ENCODE assay signal across 1 cellular context in the genomic region with DNA sequence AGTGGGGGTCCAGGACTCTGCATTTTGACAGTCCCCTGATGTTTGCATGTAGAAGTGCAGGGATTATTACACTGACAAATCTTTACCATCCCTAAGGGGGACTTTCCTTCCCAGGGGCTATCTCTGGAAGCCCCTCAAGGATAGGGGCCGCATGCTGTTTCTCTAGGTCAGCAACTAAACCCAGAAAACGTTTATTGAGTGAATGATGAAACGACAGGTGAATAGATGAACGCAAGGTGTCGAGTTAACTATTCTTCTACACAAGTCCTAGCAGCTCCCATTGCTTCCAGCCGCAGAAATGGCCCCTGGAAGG.
TF ChIP-seq lines count a peak whose summit lies in the region.

No MANE protein-coding gene starts in this region.

TF ChIP-seq in GM12878, 131 proteins besides CTCF, POLR2A, EP300 and RAD21:
- TF ChIP-seq SMAD5 (IDR thresholded peaks at IDR 0.05; ENCODE audit: low read depth) (no peak), ESRRA (IDR thresholded peaks at IDR 0.05; ENCODE audit: low read length) (no peak), JUND (IDR thresholded peaks at IDR 0.05; ENCODE audit: low read depth, low read length) (no peak), FOS (IDR thresholded peaks at IDR 0.05; ENCODE audit: borderline replicate concordance, extremely low read depth, insufficient read length) (no peak), BCL3 (IDR thresholded peaks at IDR 0.05; ENCODE audit: borderline replicate concordance, insufficient read depth, low read depth, low read length, poor library complexity, severe bottlenecking) (no peak), HDGF (IDR thresholded peaks at IDR 0.05) (no peak), EGR1 (IDR thresholded peaks at IDR 0.05; ENCODE audit: borderline replicate concordance in 1 of 2, low read depth in 2 of 2, low read length in 2 of 2) (no peak), JUNB (IDR thresholded peaks at IDR 0.05) (no peak), RBBP5 (conservative IDR thresholded peaks at IDR 0.05) (no peak)
- TF ChIP-seq, protein P1, sequence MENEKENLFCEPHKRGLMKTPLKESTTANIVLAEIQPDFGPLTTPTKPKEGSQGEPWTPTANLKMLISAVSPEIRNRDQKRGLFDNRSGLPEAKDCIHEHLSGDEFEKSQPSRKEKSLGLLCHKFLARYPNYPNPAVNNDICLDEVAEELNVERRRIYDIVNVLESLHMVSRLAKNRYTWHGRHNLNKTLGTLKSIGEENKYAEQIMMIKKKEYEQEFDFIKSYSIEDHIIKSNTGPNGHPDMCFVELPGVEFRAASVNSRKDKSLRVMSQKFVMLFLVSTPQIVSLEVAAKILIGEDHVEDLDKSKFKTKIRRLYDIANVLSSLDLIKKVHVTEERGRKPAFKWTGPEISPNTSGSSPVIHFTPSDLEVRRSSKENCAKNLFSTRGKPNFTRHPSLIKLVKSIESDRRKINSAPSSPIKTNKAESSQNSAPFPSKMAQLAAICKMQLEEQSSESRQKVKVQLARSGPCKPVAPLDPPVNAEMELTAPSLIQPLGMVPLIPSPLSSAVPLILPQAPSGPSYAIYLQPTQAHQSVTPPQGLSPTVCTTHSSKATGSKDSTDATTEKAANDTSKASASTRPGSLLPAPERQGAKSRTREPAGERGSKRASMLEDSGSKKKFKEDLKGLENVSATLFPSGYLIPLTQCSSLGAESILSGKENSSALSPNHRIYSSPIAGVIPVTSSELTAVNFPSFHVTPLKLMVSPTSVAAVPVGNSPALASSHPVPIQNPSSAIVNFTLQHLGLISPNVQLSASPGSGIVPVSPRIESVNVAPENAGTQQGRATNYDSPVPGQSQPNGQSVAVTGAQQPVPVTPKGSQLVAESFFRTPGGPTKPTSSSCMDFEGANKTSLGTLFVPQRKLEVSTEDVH (IDR thresholded peaks at IDR 0.05; ENCODE audit: low read depth, partially characterized antibody), result no peak
- TF ChIP-seq, protein P2, sequence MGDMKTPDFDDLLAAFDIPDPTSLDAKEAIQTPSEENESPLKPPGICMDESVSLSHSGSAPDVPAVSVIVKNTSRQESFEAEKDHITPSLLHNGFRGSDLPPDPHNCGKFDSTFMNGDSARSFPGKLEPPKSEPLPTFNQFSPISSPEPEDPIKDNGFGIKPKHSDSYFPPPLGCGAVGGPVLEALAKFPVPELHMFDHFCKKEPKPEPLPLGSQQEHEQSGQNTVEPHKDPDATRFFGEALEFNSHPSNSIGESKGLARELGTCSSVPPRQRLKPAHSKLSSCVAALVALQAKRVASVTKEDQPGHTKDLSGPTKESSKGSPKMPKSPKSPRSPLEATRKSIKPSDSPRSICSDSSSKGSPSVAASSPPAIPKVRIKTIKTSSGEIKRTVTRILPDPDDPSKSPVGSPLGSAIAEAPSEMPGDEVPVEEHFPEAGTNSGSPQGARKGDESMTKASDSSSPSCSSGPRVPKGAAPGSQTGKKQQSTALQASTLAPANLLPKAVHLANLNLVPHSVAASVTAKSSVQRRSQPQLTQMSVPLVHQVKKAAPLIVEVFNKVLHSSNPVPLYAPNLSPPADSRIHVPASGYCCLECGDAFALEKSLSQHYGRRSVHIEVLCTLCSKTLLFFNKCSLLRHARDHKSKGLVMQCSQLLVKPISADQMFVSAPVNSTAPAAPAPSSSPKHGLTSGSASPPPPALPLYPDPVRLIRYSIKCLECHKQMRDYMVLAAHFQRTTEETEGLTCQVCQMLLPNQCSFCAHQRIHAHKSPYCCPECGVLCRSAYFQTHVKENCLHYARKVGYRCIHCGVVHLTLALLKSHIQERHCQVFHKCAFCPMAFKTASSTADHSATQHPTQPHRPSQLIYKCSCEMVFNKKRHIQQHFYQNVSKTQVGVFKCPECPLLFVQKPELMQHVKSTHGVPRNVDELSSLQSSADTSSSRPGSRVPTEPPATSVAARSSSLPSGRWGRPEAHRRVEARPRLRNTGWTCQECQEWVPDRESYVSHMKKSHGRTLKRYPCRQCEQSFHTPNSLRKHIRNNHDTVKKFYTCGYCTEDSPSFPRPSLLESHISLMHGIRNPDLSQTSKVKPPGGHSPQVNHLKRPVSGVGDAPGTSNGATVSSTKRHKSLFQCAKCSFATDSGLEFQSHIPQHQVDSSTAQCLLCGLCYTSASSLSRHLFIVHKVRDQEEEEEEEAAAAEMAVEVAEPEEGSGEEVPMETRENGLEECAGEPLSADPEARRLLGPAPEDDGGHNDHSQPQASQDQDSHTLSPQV (IDR thresholded peaks at IDR 0.05), result no peak
- TF ChIP-seq, protein P3, sequence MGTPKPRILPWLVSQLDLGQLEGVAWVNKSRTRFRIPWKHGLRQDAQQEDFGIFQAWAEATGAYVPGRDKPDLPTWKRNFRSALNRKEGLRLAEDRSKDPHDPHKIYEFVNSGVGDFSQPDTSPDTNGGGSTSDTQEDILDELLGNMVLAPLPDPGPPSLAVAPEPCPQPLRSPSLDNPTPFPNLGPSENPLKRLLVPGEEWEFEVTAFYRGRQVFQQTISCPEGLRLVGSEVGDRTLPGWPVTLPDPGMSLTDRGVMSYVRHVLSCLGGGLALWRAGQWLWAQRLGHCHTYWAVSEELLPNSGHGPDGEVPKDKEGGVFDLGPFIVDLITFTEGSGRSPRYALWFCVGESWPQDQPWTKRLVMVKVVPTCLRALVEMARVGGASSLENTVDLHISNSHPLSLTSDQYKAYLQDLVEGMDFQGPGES (IDR thresholded peaks at IDR 0.05), result no peak
